ENCODE assay signal across 30 cellular contexts in genomic region chr20:22752324-22752723, GRCh38.
"Had no signal": no experiment of that assay in that cellular context is flagged by ENCODE, and none has a peak within 500 bp of the region (broad histone marks: within the 10 kb centered on the region; RNA-seq: fewer than 3 reads in every experiment).

No MANE protein-coding gene starts in this region.

- H3K9me3 Mint-ChIP-seq: activated CD8-positive, alpha-beta T cell treated with anti-CD3 and anti-CD28 coated beads for 36 hours; activated naive CD8-positive, alpha-beta T cell treated with anti-CD3 and anti-CD28 coated beads, Interleukin-2, amount 10 ng/mL, durations not matched to agents 7 days and 5 days; T-helper 1 cell treated with Interleukin-12 subunit alpha and Interleukin-12 subunit beta and Interleukin-4 antibody, amounts not matched to agents 30 μg/mL and 1 μg/mL, for 36 hours; T-helper 2 cell treated with Interferon-gamma antibody and Interleukin-4, amounts not matched to agents 5 μg/mL and 100 μg/mL, for 36 hours had no signal

- H3K4me3 Mint-ChIP-seq: activated CD4-positive, alpha-beta T cell treated with anti-CD3 and anti-CD28 coated beads, Interleukin-2, amount 10 ng/mL, durations not matched to agents 24 days and 14 days; activated CD8-positive, alpha-beta T cell treated with anti-CD3 and anti-CD28 coated beads for 36 hours; activated naive CD8-positive, alpha-beta T cell treated with anti-CD3 and anti-CD28 coated beads, Interleukin-2, amount 10 ng/mL, durations not matched to agents 7 days and 5 days; activated T-cell treated with anti-CD3 and anti-CD28 coated beads, Interleukin-2, amount 50 U/mL, for 72 hours; activated T-helper 17 cell treated with anti-CD3 and anti-CD28 coated beads, Interleukin-2, amount 50 U/mL, for 72 hours; T-helper 1 cell treated with Interleukin-12 subunit alpha and Interleukin-12 subunit beta and Interleukin-4 antibody, amounts not matched to agents 30 μg/mL and 1 μg/mL, for 36 hours; T-helper 2 cell treated with Interferon-gamma antibody and Interleukin-4, amounts not matched to agents 5 μg/mL and 100 μg/mL, for 36 hours had no signal

- ATAC-seq: activated CD8-positive, alpha-beta T cell treated with anti-CD3 and anti-CD28 coated beads for 36 hours; activated T-cell treated with anti-CD3 and anti-CD28 coated beads, Interleukin-2, amount 50 U/mL, for 72 hours; activated T-helper 17 cell treated with anti-CD3 and anti-CD28 coated beads, Interleukin-2, amount 50 U/mL, for 72 hours; PC-3 had no signal

- H3K4me1 ChIP-seq: breast epithelium, Peyer's patch, SJSA1 had no signal

- H3K27ac Mint-ChIP-seq: activated CD4-positive, alpha-beta T cell treated with anti-CD3 and anti-CD28 coated beads, Interleukin-2, amount 10 ng/mL, durations not matched to agents 24 days and 14 days; activated CD8-positive, alpha-beta T cell treated with anti-CD3 and anti-CD28 coated beads for 36 hours; activated naive CD8-positive, alpha-beta T cell treated with anti-CD3 and anti-CD28 coated beads, Interleukin-2, amount 10 ng/mL, durations not matched to agents 7 days and 5 days; activated T-cell treated with anti-CD3 and anti-CD28 coated beads, Interleukin-2, amount 50 U/mL, for 72 hours; activated T-helper 17 cell treated with anti-CD3 and anti-CD28 coated beads, Interleukin-2, amount 50 U/mL, for 72 hours; T-helper 1 cell treated with Interleukin-12 subunit alpha and Interleukin-12 subunit beta and Interleukin-4 antibody, amounts not matched to agents 30 μg/mL and 1 μg/mL, for 36 hours; T-helper 2 cell treated with Interferon-gamma antibody and Interleukin-4, amounts not matched to agents 5 μg/mL and 100 μg/mL, for 36 hours had no signal

- H3K27me3 Mint-ChIP-seq: activated CD4-positive, alpha-beta T cell treated with anti-CD3 and anti-CD28 coated beads, Interleukin-2, amount 10 ng/mL, durations not matched to agents 24 days and 14 days; activated CD8-positive, alpha-beta T cell treated with anti-CD3 and anti-CD28 coated beads for 36 hours; activated naive CD8-positive, alpha-beta T cell treated with anti-CD3 and anti-CD28 coated beads, Interleukin-2, amount 10 ng/mL, durations not matched to agents 7 days and 5 days; activated T-helper 17 cell treated with anti-CD3 and anti-CD28 coated beads, Interleukin-2, amount 50 U/mL, for 72 hours had no signal

- DNase-seq: activated CD4-positive, alpha-beta T cell treated with anti-CD3 and anti-CD28 coated beads, Interleukin-2, amount 10 ng/mL, durations not matched to agents 24 days and 14 days; activated CD4-positive, alpha-beta T cell treated with anti-CD3 and anti-CD28 coated beads, Interleukin-2, amount 50 U/mL, for 4 hours; activated CD8-positive, alpha-beta T cell treated with anti-CD3 and anti-CD28 coated beads for 36 hours; activated effector memory CD4-positive, alpha-beta T cell treated with anti-CD3 and anti-CD28 coated beads, Interleukin-2, amount 50 U/mL, for 16 hours; activated naive CD4-positive, alpha-beta T cell; activated naive CD4-positive, alpha-beta T cell treated with anti-CD3 and anti-CD28 coated beads, Interleukin-2, amount 50 U/mL, for 16 hours; activated naive CD8-positive, alpha-beta T cell treated with anti-CD3 and anti-CD28 coated beads, Interleukin-2, amount 10 ng/mL, durations not matched to agents 7 days and 5 days; activated T-cell treated with anti-CD3 and anti-CD28 coated beads, Interleukin-2, amount 50 U/mL, for 1 hour; activated T-cell treated with anti-CD3 and anti-CD28 coated beads, Interleukin-2, amount 50 U/mL, for 72 hours; amygdala; NCI-H1105; NCI-H1436 treated with DMSO at 0.1 percent for 48 hours; NCI-H1694 treated with DMSO at 0.1 percent for 48 hours; NCI-H2029; NCI-H2171; NCI-H510A; NCI-H526; NCI-H748 treated with DMSO at 0.1 percent for 48 hours; NK-92 treated with Interleukin-12 subunit alpha and Interleukin-12 subunit beta, amount 100 ng/mL, for 24 hours; PC-3; Peyer's patch; RPMI8226; SHP77 treated with DMSO at 0.1 percent for 48 hours; SK-N-SH had no signal

- H3K27ac ChIP-seq: breast epithelium, Peyer's patch, SJSA1 had no signal

- H3K36me3 ChIP-seq: ascending aorta, breast epithelium, Peyer's patch, SJSA1 had no signal

- H3K4me3 ChIP-seq: ascending aorta, breast epithelium, Peyer's patch, SJSA1 had no signal

- H3K36me3 Mint-ChIP-seq: activated naive CD8-positive, alpha-beta T cell treated with anti-CD3 and anti-CD28 coated beads, Interleukin-2, amount 10 ng/mL, durations not matched to agents 7 days and 5 days had no signal

- H3K27me3 ChIP-seq: ascending aorta, breast epithelium, Peyer's patch, SJSA1 had no signal

- H3K9me3 ChIP-seq: ascending aorta, breast epithelium, Peyer's patch, SJSA1, SK-N-SH had no signal

- H3K9ac ChIP-seq: SK-N-SH had no signal

- H3K4me1 Mint-ChIP-seq: activated CD4-positive, alpha-beta T cell treated with anti-CD3 and anti-CD28 coated beads, Interleukin-2, amount 10 ng/mL, durations not matched to agents 24 days and 14 days; activated naive CD8-positive, alpha-beta T cell treated with anti-CD3 and anti-CD28 coated beads, Interleukin-2, amount 10 ng/mL, durations not matched to agents 7 days and 5 days; activated T-helper 17 cell treated with anti-CD3 and anti-CD28 coated beads, Interleukin-2, amount 50 U/mL, for 72 hours had no signal

- H3K4me2 ChIP-seq: SK-N-SH had no signal
